Comparison of ENCODE assay signal across 10 cellular contexts in genomic region chr2:215728504-215729065, GRCh38.
A peak's percentile ranks its signal among the peaks of the same experiment; 100 is the strongest.
DNase-seq lines count a peak whose midpoint lies in the region; ATAC-seq and TF ChIP-seq lines count a peak whose summit lies in the region.
"Had no signal": no experiment of that assay in that cellular context is flagged by ENCODE, and none has a peak within 500 bp of the region (broad histone marks: within the 10 kb centered on the region; RNA-seq: fewer than 3 reads in every experiment).

No MANE protein-coding gene starts in this region.

- peak overlapping the region; percentile 84 for H3K27ac Mint-ChIP-seq in dendritic cell treated with granulocyte-macrophage colony-stimulating factor and Interleukin-4, amounts not matched to agents 40 ng/mL and 50 ng/mL, for 4 days

- TF ChIP-seq CTCF in AG10803 (conservative IDR thresholded peaks at IDR 0.05; ENCODE audit: low read length), result peak; percentile 28; the same call in 1 of the 2 replicates
- no peak for TF ChIP-seq CTCF in tibial nerve (IDR thresholded peaks at IDR 0.05)

- peaks cover 0 to 14% (median 4%) of the 10 kb centered on the region in 4 donors for H3K4me1 ChIP-seq in tibial nerve

- peak overlapping the region in 1 of 4 donors; percentile 69 for H3K27ac ChIP-seq in tibial nerve

- peak; percentile 58 for ATAC-seq in GM19455 (IDR thresholded peaks at IDR 0.05; ENCODE audit: unreplicated experiment)

- H3K9me3 ChIP-seq in tibial nerve, result no peaks in the 10 kb centered on the region

- intact Hi-C loops in dendritic cell treated with granulocyte-macrophage colony-stimulating factor and Interleukin-4, amounts not matched to agents 40 ng/mL and 50 ng/mL, for 4 days (cut with micrococcal nuclease), result no loop called here

- H3K36me3 Mint-ChIP-seq in dendritic cell treated with granulocyte-macrophage colony-stimulating factor and Interleukin-4, amounts not matched to agents 40 ng/mL and 50 ng/mL, for 4 days (ENCODE audit: low read depth), result peaks cover 16% of the 10 kb centered on the region

- TF ChIP-seq POLR2A in tibial nerve (IDR thresholded peaks at IDR 0.05), result no peak

- H3K4me3 ChIP-seq in AG10803 (ENCODE audit: low read length) (no peak overlapping the region), tibial nerve (no peak overlapping the region)
- H3K4me3 ChIP-seq: skin epidermis had no signal

- no peaks in the 10 kb centered on the region for H3K36me3 ChIP-seq in tibial nerve

- peak; percentile 98 for DNase-seq in AG10803 (ENCODE audit: low read depth)
- DNase-seq in HS-5 (ENCODE audit: low read depth), result peak; percentile 97
- peak; percentile 23 to 68 for DNase-seq in tibial nerve (ENCODE audit: low spot score in 2 of 2)
- no peak for DNase-seq in epidermal melanocyte (ENCODE audit: insufficient read length, low spot score)
- DNase-seq in NCI-H187 treated with DMSO at 0.1 percent for 48 hours (lab: John Stamatoyannopoulos, UW), result no peak
- DNase-seq in COLO829 (ENCODE audit: low spot score), result no peak
- DNase-seq: activated T-cell treated with anti-CD3 and anti-CD28 coated beads, Interleukin-2, amount 50 U/mL, for 4 hours had no signal

- H3K4me1 Mint-ChIP-seq in dendritic cell treated with granulocyte-macrophage colony-stimulating factor and Interleukin-4, amounts not matched to agents 40 ng/mL and 50 ng/mL, for 4 days (ENCODE audit: low read depth), result peaks cover 26% of the 10 kb centered on the region

- peaks cover 15% of the 10 kb centered on the region for H3K9me3 Mint-ChIP-seq in dendritic cell treated with granulocyte-macrophage colony-stimulating factor and Interleukin-4, amounts not matched to agents 40 ng/mL and 50 ng/mL, for 4 days

- TF ChIP-seq EP300 in tibial nerve (IDR thresholded peaks at IDR 0.05), result peak; percentile 58 to 92

- no peaks in the 10 kb centered on the region for H3K27me3 Mint-ChIP-seq in dendritic cell treated with granulocyte-macrophage colony-stimulating factor and Interleukin-4, amounts not matched to agents 40 ng/mL and 50 ng/mL, for 4 days

- 27 to 62% methylated on average over 2 of the region's 2 CpGs for WGBS in tibial nerve, 2 donors

- no peak overlapping the region for H3K4me3 Mint-ChIP-seq in dendritic cell treated with granulocyte-macrophage colony-stimulating factor and Interleukin-4, amounts not matched to agents 40 ng/mL and 50 ng/mL, for 4 days
- H3K4me3 Mint-ChIP-seq: activated T-cell treated with anti-CD3 and anti-CD28 coated beads, Interleukin-2, amount 50 U/mL, for 4 hours had no signal

- no peaks in the 10 kb centered on the region for H3K27me3 ChIP-seq in tibial nerve

Comparison
In these comparisons a context has a peak if more than half of its experiments do, and no peak if none do; other contexts are left out.
1. DNase-seq: peak in AG10803 (single experiment), HS-5 (single experiment) and tibial nerve (2 of 2); none in epidermal melanocyte (single experiment), NCI-H187 treated with DMSO at 0.1 percent for 48 hours (single experiment) and COLO829 (single experiment).